ENCODE assay signal across 20 cellular contexts in genomic region chr10:69201045-69201444, GRCh38. TPM values are rescaled to one million over a fixed set of nuclear protein-coding genes. Genes with fewer than 3 reads are reported as not detected.
DNase-seq lines count a peak whose midpoint lies in the region; ATAC-seq and TF ChIP-seq lines count a peak whose summit lies in the region.
"Had no signal": no experiment of that assay in that cellular context is flagged by ENCODE, and none has a peak within 500 bp of the region (broad histone marks: within the 10 kb centered on the region; RNA-seq: fewer than 3 reads in every experiment).

No MANE protein-coding gene starts in this region.

- H3K4me1 ChIP-seq in breast epithelium, result no peaks in the 10 kb centered on the region
- peaks cover 0 to 5% (median 0%) of the 10 kb centered on the region in 4 donors for H3K4me1 ChIP-seq in stomach
- H3K4me1 ChIP-seq in suprapubic skin, result no peaks in the 10 kb centered on the region
- H3K4me1 ChIP-seq: heart left ventricle had no signal

- no TSS peak for BruUV-seq in MCF 10A (replicated peaks; lab: Mats Ljungman, UMichigan)

- H3K4me1 Mint-ChIP-seq in MCF 10A (ENCODE audit: insufficient read depth, unreplicated experiment) (no peaks in the 10 kb centered on the region), chondrocyte (ENCODE audit: low read depth) (peaks cover 30% of the 10 kb centered on the region)
- H3K4me1 Mint-ChIP-seq in activated CD4-positive, alpha-beta memory T cell treated with anti-CD3 and anti-CD28 coated beads for 36 hours (ENCODE audit: low read depth), result peaks cover 31% of the 10 kb centered on the region

- CTCF ChIA-PET in MCF 10A (lab: Yijun Ruan, JAX), result interaction anchor here (1.9 kb wide), 1 partner anchor 16 kb away, joined by 5 read pairs; no protein-coding TSS in a partner anchor
- CTCF ChIA-PET in activated CD4-positive, alpha-beta memory T cell treated with anti-CD3 and anti-CD28 coated beads for 36 hours (lab: Charles Lee), result interaction anchor here (0.6 to 1.1 kb wide), 2 partner anchors 15 to 19 kb away, joined by 3 read pairs; partner anchors contain the start of gene HKDC1

- peak overlapping the region; percentile 69 for H3K27ac Mint-ChIP-seq in MCF 10A (ENCODE audit: low read depth, unreplicated experiment)
- H3K27ac Mint-ChIP-seq in activated CD4-positive, alpha-beta memory T cell treated with anti-CD3 and anti-CD28 coated beads for 36 hours, result peak overlapping the region; percentile 68
- peak overlapping the region; percentile 86 for H3K27ac Mint-ChIP-seq in chondrocyte (ENCODE audit: unreplicated experiment)

- no peak for TF ChIP-seq EP300 in stomach (IDR thresholded peaks at IDR 0.05)
- TF ChIP-seq EP300 in suprapubic skin (IDR thresholded peaks at IDR 0.05), result no peak

- H3K4me3 ChIP-seq in breast epithelium (no peak overlapping the region), stomach (no peak overlapping the region), suprapubic skin (no peak overlapping the region)
- H3K4me3 ChIP-seq: heart left ventricle, spleen, thoracic aorta had no signal

- POLR2A ChIA-PET in MCF 10A (lab: Yijun Ruan, JAX), result interaction anchor here (0.5 kb wide), 1 partner anchor 191 kb away, joined by 3 read pairs; no protein-coding TSS in a partner anchor
- POLR2A ChIA-PET in activated CD4-positive, alpha-beta memory T cell treated with anti-CD3 and anti-CD28 coated beads for 36 hours (lab: Charles Lee), result interaction anchor here (1.0 kb wide), 1 partner anchor 14 kb away, joined by 3 read pairs; no protein-coding TSS in a partner anchor

- H3K27me3 ChIP-seq in breast epithelium (no peaks in the 10 kb centered on the region), stomach (no peaks in the 10 kb centered on the region), suprapubic skin (no peaks in the 10 kb centered on the region)
- H3K27me3 ChIP-seq: heart left ventricle, neutrophil, spleen had no signal

- DNase-seq in MCF 10A (ENCODE audit: unreplicated experiment), result no peak
- DNase-seq in breast epithelium (ENCODE audit: low spot score in 2 of 2), result no peak
- no peak for DNase-seq in activated CD4-positive, alpha-beta memory T cell treated with anti-CD3 and anti-CD28 coated beads for 36 hours
- DNase-seq in chondrocyte (ENCODE audit: low spot score), result no peak
- no peak for DNase-seq in epidermal melanocyte (ENCODE audit: insufficient read length, low spot score)
- no peak for DNase-seq in stomach
- DNase-seq in suprapubic skin (ENCODE audit: low spot score in 2 of 2), result no peak
- DNase-seq: activated CD4-positive, alpha-beta T cell treated with anti-CD3 and anti-CD28 coated beads, Interleukin-2, amount 50 U/mL, for 1 hour; anterior cingulate cortex; CD4-positive, alpha-beta T cell; heart left ventricle; KBM-7; NCI-H1092; NCI-H2081; NCI-H510A; spleen; stimulated activated CD8-positive, alpha-beta memory T cell treated with anti-CD3 and anti-CD28 coated beads, Interleukin-4, amount 100 ng/mL, for 48 hours had no signal

- H3K9me3 ChIP-seq in breast epithelium (no peaks in the 10 kb centered on the region), stomach (no peaks in the 10 kb centered on the region), suprapubic skin (no peaks in the 10 kb centered on the region)
- H3K9me3 ChIP-seq: heart left ventricle, neutrophil, spleen, thoracic aorta had no signal

- ATAC-seq in GM19395 (IDR thresholded peaks at IDR 0.05; ENCODE audit: unreplicated experiment), result no peak
- ATAC-seq: heart left ventricle had no signal

- TF ChIP-seq POLR2A in breast epithelium (IDR thresholded peaks at IDR 0.05) (no peak), stomach (IDR thresholded peaks at IDR 0.05) (no peak), suprapubic skin (IDR thresholded peaks at IDR 0.05) (no peak)

- no peaks in the 10 kb centered on the region for H3K9me3 Mint-ChIP-seq in MCF 10A (ENCODE audit: unreplicated experiment)
- no peaks in the 10 kb centered on the region for H3K9me3 Mint-ChIP-seq in activated CD4-positive, alpha-beta memory T cell treated with anti-CD3 and anti-CD28 coated beads for 36 hours
- no peaks in the 10 kb centered on the region for H3K9me3 Mint-ChIP-seq in chondrocyte (ENCODE audit: low read depth)
- H3K9me3 Mint-ChIP-seq: CD4-positive, alpha-beta T cell had no signal

- intact Hi-C loops in MCF 10A (cut with micrococcal nuclease) (no loop called here), breast epithelium (cut with DNase I; ENCODE audit: low total_unique reads) (loop anchor here (5.0 kb wide), 1 partner anchor 419 kb away; no protein-coding TSS in a partner anchor), stomach (cut with DNase I; ENCODE audit: low total_unique reads) (no loop called here)
- intact Hi-C loops in activated CD4-positive, alpha-beta memory T cell treated with anti-CD3 and anti-CD28 coated beads for 36 hours (cut with micrococcal nuclease), result no loop called here

- H3K4me3 Mint-ChIP-seq in MCF 10A (ENCODE audit: unreplicated experiment), result no peak overlapping the region
- no peak overlapping the region for H3K4me3 Mint-ChIP-seq in activated CD4-positive, alpha-beta memory T cell treated with anti-CD3 and anti-CD28 coated beads for 36 hours
- H3K4me3 Mint-ChIP-seq in chondrocyte (ENCODE audit: unreplicated experiment), result no peak overlapping the region
- H3K4me3 Mint-ChIP-seq: CD4-positive, alpha-beta T cell had no signal

- TF ChIP-seq CTCF in MCF 10A (IDR thresholded peaks at IDR 0.05; ENCODE audit: unreplicated experiment) (no peak), breast epithelium (IDR thresholded peaks at IDR 0.05) (no peak), chondrocyte (IDR thresholded peaks at IDR 0.05) (no peak), stomach (IDR thresholded peaks at IDR 0.05) (no peak), suprapubic skin (IDR thresholded peaks at IDR 0.05) (no peak)

- H3K27ac ChIP-seq in breast epithelium, result no peak overlapping the region
- H3K27ac ChIP-seq in stomach, result no peak overlapping the region
- no peak overlapping the region for H3K27ac ChIP-seq in suprapubic skin
- H3K27ac ChIP-seq: neutrophil, thoracic aorta had no signal

- no peaks in the 10 kb centered on the region for H3K27me3 Mint-ChIP-seq in MCF 10A (ENCODE audit: insufficient read depth, unreplicated experiment)
- H3K27me3 Mint-ChIP-seq in activated CD4-positive, alpha-beta memory T cell treated with anti-CD3 and anti-CD28 coated beads for 36 hours, result no peaks in the 10 kb centered on the region
- no peaks in the 10 kb centered on the region for H3K27me3 Mint-ChIP-seq in chondrocyte (ENCODE audit: low read depth)
- H3K27me3 Mint-ChIP-seq: CD4-positive, alpha-beta T cell had no signal

- 81 to 93% (median 85%) methylated on average over 2 of the region's 2 CpGs for WGBS in stomach, 5 donors
- 90% methylated on average over 2 of the region's 2 CpGs for WGBS in suprapubic skin

- H3K36me3 Mint-ChIP-seq in MCF 10A (ENCODE audit: insufficient read depth, unreplicated experiment), result peaks cover 77% of the 10 kb centered on the region
- H3K36me3 Mint-ChIP-seq in activated CD4-positive, alpha-beta memory T cell treated with anti-CD3 and anti-CD28 coated beads for 36 hours, result peaks cover 34% of the 10 kb centered on the region
- H3K36me3 Mint-ChIP-seq in chondrocyte (ENCODE audit: low read depth), result peaks cover 8% of the 10 kb centered on the region

- H3K36me3 ChIP-seq in breast epithelium (no peaks in the 10 kb centered on the region), stomach (peaks cover 33 to 100% (median 98%) of the 10 kb centered on the region in 4 donors), suprapubic skin (peaks cover 88% of the 10 kb centered on the region)

RNA-seq across cellular contexts. Expression of gene HKDC1, which starts 19.1 kb away (rescaled TPM):
- total RNA-seq in MCF 10A (2022) (0.68 and 1.1 TPM in 2 replicates), breast epithelium (1 to 10 TPM in 1 of 3 donors, under 1 TPM in 1, not detected in 1; 0.15 to 2.0 TPM), chondrocyte (0.24 to 4.0 TPM (median 3.8 TPM) in 3 replicates), stomach (1 to 10 TPM in 3 of 5 donors, under 1 TPM in 1, not detected in 1; 0.29 to 5.8 (median 2.6) TPM), suprapubic skin (under 1 TPM in 2 of 4 donors, not detected in 2; 0.13 to 0.15 TPM)
- 1 to 10 TPM in 1 of 2 experiments, under 1 TPM in 1; 0.67 to 1.1 TPM for total RNA-seq in activated CD4-positive, alpha-beta memory T cell treated with anti-CD3 and anti-CD28 coated beads for 36 hours
- polyA plus RNA-seq in stomach, result under 1 TPM; 0.10 to 0.19 (median 0.15) TPM

RNA-seq across cellular contexts. Expression of gene SUPV3L1, which starts 21.0 kb away (rescaled TPM):
- total RNA-seq in MCF 10A (2022) (65.1 and 73.6 TPM in 2 replicates), breast epithelium (10 to 100 TPM; 24.3 to 40.1 (median 28.5) TPM), chondrocyte (24.1 to 28.6 TPM (median 27.4 TPM) in 3 replicates), stomach (100 to 1,000 TPM in 1 of 5 donors, 10 to 100 TPM in 4; 15.2 to 111 (median 38.5) TPM), suprapubic skin (10 to 100 TPM; 27.9 to 53.1 (median 30.5) TPM)
- total RNA-seq in activated CD4-positive, alpha-beta memory T cell treated with anti-CD3 and anti-CD28 coated beads for 36 hours, result 10 to 100 TPM; 45.0 to 47.6 TPM
- 10 to 100 TPM; 42.7 to 49.4 (median 48.3) TPM for polyA plus RNA-seq in stomach
